Comparison of ENCODE assay signal across 1 cellular context in the genomic region with DNA sequence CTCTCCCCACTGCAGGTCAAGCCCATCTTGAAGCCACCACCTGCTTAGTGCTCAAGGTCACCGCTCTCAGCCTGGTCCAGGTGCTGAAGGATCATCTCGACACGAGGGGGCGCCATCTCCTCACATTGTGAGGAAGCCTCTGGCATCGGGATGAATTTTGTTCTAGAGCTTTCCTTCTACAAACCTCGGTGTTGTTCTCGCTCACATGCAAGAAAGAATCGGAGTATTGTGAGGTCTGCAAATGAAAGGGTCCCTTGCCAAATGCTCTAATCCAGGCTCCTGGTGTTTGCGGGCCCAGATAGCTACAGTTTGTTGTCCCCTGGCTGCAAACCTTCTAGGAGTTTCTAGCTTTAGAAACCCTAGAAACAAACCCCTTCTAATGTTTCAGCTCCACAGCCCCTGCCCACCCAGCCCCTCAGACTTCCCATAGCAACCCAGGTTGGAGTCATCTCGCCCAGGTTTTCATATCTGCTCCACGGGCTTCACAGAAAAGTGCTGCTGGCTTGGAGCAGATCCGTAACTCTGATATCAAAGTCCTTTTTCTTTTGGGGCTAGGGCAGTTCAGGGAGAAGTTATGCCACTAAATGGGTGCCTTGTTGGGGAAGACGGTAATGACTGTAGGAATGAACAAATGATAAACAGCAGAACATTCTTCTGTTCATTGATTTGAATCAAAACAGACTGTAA.
TF ChIP-seq lines count a peak whose summit lies in the region.

No MANE protein-coding gene starts in this region.

TF ChIP-seq in GM12878, 131 proteins besides CTCF, POLR2A, EP300 and RAD21 (continued from another document and continues in another):
- TF ChIP-seq, protein P1, sequence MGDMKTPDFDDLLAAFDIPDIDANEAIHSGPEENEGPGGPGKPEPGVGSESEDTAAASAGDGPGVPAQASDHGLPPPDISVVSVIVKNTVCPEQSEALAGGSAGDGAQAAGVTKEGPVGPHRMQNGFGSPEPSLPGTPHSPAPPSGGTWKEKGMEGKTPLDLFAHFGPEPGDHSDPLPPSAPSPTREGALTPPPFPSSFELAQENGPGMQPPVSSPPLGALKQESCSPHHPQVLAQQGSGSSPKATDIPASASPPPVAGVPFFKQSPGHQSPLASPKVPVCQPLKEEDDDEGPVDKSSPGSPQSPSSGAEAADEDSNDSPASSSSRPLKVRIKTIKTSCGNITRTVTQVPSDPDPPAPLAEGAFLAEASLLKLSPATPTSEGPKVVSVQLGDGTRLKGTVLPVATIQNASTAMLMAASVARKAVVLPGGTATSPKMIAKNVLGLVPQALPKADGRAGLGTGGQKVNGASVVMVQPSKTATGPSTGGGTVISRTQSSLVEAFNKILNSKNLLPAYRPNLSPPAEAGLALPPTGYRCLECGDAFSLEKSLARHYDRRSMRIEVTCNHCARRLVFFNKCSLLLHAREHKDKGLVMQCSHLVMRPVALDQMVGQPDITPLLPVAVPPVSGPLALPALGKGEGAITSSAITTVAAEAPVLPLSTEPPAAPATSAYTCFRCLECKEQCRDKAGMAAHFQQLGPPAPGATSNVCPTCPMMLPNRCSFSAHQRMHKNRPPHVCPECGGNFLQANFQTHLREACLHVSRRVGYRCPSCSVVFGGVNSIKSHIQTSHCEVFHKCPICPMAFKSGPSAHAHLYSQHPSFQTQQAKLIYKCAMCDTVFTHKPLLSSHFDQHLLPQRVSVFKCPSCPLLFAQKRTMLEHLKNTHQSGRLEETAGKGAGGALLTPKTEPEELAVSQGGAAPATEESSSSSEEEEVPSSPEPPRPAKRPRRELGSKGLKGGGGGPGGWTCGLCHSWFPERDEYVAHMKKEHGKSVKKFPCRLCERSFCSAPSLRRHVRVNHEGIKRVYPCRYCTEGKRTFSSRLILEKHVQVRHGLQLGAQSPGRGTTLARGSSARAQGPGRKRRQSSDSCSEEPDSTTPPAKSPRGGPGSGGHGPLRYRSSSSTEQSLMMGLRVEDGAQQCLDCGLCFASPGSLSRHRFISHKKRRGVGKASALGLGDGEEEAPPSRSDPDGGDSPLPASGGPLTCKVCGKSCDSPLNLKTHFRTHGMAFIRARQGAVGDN (IDR thresholded peaks at IDR 0.05): no peak; the same call in 1 of the 2 replicates
- TF ChIP-seq STAT1 (conservative IDR thresholded peaks at IDR 0.05) (no peak), KAT2A (conservative IDR thresholded peaks at IDR 0.05; ENCODE audit: control insufficient read depth, low read depth, low read length) (no peak), HDAC2 (IDR thresholded peaks at IDR 0.05) (no peak), BACH1 (IDR thresholded peaks at IDR 0.05; ENCODE audit: borderline replicate concordance) (no peak), NBN (IDR thresholded peaks at IDR 0.05) (no peak), NFXL1 (IDR thresholded peaks at IDR 0.05; ENCODE audit: borderline replicate concordance) (no peak), FOXK2 (IDR thresholded peaks at IDR 0.05) (no peak), ZNF274 (IDR thresholded peaks at IDR 0.05; ENCODE audit: insufficient read depth, insufficient read length) (no peak), EGR1 (IDR thresholded peaks at IDR 0.05; ENCODE audit: borderline replicate concordance in 1 of 2, low read depth in 2 of 2, low read length in 2 of 2) (no peak), TAF1 (IDR thresholded peaks at IDR 0.05; ENCODE audit: borderline replicate concordance, low read depth, low read length) (no peak), SPI1 (IDR thresholded peaks at IDR 0.05; ENCODE audit: borderline replicate concordance, insufficient read depth, low read depth, low read length) (no peak), SIN3A (IDR thresholded peaks at IDR 0.05; ENCODE audit: low read depth, low read length) (no peak), ZZZ3 (IDR thresholded peaks at IDR 0.05; ENCODE audit: control insufficient read depth, insufficient read length, low read depth) (no peak), ESRRA (IDR thresholded peaks at IDR 0.05; ENCODE audit: low read length) (peak; percentile 82), IRF4 (IDR thresholded peaks at IDR 0.05; ENCODE audit: low read depth, low read length) (0 out of 2 replicates have a peak, but pooled peaks have one; percentile 22), CBX3 (IDR thresholded peaks at IDR 0.05; ENCODE audit: borderline replicate concordance, low read depth) (no peak), YBX1 (IDR thresholded peaks at IDR 0.05) (no peak), PAX5 (IDR thresholded peaks at IDR 0.05; ENCODE audit: borderline replicate concordance, low read depth, low read length) (no peak), SUPT20H (IDR thresholded peaks at IDR 0.05; ENCODE audit: borderline replicate concordance, control insufficient read depth, low read depth, low read length) (no peak), LARP7 (IDR thresholded peaks at IDR 0.05) (no peak)
- TF ChIP-seq, protein P2, sequence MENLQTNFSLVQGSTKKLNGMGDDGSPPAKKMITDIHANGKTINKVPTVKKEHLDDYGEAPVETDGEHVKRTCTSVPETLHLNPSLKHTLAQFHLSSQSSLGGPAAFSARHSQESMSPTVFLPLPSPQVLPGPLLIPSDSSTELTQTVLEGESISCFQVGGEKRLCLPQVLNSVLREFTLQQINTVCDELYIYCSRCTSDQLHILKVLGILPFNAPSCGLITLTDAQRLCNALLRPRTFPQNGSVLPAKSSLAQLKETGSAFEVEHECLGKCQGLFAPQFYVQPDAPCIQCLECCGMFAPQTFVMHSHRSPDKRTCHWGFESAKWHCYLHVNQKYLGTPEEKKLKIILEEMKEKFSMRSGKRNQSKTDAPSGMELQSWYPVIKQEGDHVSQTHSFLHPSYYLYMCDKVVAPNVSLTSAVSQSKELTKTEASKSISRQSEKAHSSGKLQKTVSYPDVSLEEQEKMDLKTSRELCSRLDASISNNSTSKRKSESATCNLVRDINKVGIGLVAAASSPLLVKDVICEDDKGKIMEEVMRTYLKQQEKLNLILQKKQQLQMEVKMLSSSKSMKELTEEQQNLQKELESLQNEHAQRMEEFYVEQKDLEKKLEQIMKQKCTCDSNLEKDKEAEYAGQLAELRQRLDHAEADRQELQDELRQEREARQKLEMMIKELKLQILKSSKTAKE (IDR thresholded peaks at IDR 0.05; ENCODE audit: low read depth, poor library complexity, severe bottlenecking): no peak
- TF ChIP-seq, protein P3, sequence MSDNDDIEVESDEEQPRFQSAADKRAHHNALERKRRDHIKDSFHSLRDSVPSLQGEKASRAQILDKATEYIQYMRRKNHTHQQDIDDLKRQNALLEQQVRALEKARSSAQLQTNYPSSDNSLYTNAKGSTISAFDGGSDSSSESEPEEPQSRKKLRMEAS (IDR thresholded peaks at IDR 0.05; ENCODE audit: low read depth, low read length): no peak
- TF ChIP-seq, protein P4, sequence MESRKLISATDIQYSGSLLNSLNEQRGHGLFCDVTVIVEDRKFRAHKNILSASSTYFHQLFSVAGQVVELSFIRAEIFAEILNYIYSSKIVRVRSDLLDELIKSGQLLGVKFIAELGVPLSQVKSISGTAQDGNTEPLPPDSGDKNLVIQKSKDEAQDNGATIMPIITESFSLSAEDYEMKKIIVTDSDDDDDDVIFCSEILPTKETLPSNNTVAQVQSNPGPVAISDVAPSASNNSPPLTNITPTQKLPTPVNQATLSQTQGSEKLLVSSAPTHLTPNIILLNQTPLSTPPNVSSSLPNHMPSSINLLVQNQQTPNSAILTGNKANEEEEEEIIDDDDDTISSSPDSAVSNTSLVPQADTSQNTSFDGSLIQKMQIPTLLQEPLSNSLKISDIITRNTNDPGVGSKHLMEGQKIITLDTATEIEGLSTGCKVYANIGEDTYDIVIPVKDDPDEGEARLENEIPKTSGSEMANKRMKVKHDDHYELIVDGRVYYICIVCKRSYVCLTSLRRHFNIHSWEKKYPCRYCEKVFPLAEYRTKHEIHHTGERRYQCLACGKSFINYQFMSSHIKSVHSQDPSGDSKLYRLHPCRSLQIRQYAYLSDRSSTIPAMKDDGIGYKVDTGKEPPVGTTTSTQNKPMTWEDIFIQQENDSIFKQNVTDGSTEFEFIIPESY (IDR thresholded peaks at IDR 0.05): no peak
- TF ChIP-seq, protein P5, sequence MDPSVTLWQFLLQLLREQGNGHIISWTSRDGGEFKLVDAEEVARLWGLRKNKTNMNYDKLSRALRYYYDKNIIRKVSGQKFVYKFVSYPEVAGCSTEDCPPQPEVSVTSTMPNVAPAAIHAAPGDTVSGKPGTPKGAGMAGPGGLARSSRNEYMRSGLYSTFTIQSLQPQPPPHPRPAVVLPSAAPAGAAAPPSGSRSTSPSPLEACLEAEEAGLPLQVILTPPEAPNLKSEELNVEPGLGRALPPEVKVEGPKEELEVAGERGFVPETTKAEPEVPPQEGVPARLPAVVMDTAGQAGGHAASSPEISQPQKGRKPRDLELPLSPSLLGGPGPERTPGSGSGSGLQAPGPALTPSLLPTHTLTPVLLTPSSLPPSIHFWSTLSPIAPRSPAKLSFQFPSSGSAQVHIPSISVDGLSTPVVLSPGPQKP (IDR thresholded peaks at IDR 0.05; ENCODE audit: low read depth, low read length): no peak
- TF ChIP-seq, protein P6, sequence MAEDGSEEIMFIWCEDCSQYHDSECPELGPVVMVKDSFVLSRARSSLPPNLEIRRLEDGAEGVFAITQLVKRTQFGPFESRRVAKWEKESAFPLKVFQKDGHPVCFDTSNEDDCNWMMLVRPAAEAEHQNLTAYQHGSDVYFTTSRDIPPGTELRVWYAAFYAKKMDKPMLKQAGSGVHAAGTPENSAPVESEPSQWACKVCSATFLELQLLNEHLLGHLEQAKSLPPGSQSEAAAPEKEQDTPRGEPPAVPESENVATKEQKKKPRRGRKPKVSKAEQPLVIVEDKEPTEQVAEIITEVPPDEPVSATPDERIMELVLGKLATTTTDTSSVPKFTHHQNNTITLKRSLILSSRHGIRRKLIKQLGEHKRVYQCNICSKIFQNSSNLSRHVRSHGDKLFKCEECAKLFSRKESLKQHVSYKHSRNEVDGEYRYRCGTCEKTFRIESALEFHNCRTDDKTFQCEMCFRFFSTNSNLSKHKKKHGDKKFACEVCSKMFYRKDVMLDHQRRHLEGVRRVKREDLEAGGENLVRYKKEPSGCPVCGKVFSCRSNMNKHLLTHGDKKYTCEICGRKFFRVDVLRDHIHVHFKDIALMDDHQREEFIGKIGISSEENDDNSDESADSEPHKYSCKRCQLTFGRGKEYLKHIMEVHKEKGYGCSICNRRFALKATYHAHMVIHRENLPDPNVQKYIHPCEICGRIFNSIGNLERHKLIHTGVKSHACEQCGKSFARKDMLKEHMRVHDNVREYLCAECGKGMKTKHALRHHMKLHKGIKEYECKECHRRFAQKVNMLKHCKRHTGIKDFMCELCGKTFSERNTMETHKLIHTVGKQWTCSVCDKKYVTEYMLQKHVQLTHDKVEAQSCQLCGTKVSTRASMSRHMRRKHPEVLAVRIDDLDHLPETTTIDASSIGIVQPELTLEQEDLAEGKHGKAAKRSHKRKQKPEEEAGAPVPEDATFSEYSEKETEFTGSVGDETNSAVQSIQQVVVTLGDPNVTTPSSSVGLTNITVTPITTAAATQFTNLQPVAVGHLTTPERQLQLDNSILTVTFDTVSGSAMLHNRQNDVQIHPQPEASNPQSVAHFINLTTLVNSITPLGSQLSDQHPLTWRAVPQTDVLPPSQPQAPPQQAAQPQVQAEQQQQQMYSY (CRISPR knock-in tag; IDR thresholded peaks at IDR 0.05): no peak
- TF ChIP-seq, protein P7, sequence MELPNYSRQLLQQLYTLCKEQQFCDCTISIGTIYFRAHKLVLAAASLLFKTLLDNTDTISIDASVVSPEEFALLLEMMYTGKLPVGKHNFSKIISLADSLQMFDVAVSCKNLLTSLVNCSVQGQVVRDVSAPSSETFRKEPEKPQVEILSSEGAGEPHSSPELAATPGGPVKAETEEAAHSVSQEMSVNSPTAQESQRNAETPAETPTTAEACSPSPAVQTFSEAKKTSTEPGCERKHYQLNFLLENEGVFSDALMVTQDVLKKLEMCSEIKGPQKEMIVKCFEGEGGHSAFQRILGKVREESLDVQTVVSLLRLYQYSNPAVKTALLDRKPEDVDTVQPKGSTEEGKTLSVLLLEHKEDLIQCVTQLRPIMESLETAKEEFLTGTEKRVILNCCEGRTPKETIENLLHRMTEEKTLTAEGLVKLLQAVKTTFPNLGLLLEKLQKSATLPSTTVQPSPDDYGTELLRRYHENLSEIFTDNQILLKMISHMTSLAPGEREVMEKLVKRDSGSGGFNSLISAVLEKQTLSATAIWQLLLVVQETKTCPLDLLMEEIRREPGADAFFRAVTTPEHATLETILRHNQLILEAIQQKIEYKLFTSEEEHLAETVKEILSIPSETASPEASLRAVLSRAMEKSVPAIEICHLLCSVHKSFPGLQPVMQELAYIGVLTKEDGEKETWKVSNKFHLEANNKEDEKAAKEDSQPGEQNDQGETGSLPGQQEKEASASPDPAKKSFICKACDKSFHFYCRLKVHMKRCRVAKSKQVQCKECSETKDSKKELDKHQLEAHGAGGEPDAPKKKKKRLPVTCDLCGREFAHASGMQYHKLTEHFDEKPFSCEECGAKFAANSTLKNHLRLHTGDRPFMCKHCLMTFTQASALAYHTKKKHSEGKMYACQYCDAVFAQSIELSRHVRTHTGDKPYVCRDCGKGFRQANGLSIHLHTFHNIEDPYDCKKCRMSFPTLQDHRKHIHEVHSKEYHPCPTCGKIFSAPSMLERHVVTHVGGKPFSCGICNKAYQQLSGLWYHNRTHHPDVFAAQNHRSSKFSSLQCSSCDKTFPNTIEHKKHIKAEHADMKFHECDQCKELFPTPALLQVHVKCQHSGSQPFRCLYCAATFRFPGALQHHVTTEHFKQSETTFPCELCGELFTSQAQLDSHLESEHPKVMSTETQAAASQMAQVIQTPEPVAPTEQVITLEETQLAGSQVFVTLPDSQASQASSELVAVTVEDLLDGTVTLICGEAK (IDR thresholded peaks at IDR 0.05; ENCODE audit: borderline replicate concordance): no peak
- TF ChIP-seq, protein P8, sequence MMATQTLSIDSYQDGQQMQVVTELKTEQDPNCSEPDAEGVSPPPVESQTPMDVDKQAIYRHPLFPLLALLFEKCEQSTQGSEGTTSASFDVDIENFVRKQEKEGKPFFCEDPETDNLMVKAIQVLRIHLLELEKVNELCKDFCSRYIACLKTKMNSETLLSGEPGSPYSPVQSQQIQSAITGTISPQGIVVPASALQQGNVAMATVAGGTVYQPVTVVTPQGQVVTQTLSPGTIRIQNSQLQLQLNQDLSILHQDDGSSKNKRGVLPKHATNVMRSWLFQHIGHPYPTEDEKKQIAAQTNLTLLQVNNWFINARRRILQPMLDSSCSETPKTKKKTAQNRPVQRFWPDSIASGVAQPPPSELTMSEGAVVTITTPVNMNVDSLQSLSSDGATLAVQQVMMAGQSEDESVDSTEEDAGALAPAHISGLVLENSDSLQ (IDR thresholded peaks at IDR 0.05): no peak
- TF ChIP-seq, protein P9, sequence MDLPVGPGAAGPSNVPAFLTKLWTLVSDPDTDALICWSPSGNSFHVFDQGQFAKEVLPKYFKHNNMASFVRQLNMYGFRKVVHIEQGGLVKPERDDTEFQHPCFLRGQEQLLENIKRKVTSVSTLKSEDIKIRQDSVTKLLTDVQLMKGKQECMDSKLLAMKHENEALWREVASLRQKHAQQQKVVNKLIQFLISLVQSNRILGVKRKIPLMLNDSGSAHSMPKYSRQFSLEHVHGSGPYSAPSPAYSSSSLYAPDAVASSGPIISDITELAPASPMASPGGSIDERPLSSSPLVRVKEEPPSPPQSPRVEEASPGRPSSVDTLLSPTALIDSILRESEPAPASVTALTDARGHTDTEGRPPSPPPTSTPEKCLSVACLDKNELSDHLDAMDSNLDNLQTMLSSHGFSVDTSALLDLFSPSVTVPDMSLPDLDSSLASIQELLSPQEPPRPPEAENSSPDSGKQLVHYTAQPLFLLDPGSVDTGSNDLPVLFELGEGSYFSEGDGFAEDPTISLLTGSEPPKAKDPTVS (IDR thresholded peaks at IDR 0.05; ENCODE audit: low read depth, low read length): peak; percentile 89
